27 cellular contexts compared by ENCODE assay signal in genomic region chr1:17116643-17117042, GRCh38. TPM values are rescaled to one million over a fixed set of nuclear protein-coding genes. Genes with fewer than 3 reads are reported as not detected.
"Had no signal": no experiment of that assay in that cellular context is flagged by ENCODE, and none has a peak within 500 bp of the region (broad histone marks: within the 10 kb centered on the region; RNA-seq: fewer than 3 reads in every experiment).

No MANE protein-coding gene starts in this region.

- H3K4me3 ChIP-seq: coronary artery, esophagus squamous epithelium, lung, pancreas, right atrium auricular region, sigmoid colon, skin epidermis, upper lobe of right lung, uterus had no signal

- H3K36me3 ChIP-seq: esophagus squamous epithelium, pancreas, right atrium auricular region, sigmoid colon, spleen, transverse colon, upper lobe of right lung, uterus had no signal

- H3K27ac ChIP-seq: coronary artery, esophagus squamous epithelium, pancreas, right atrium auricular region, sigmoid colon, skin epidermis, upper lobe of right lung, uterus had no signal

- ATAC-seq: effector memory CD8-positive, alpha-beta T cell; left lobe of liver; naive thymus-derived CD4-positive, alpha-beta T cell; pancreas; stimulated activated memory B cell treated with anti-CD40 and anti-IgM and Interleukin-4, amounts not matched to agents 10 μg/mL and 1 μg/mL and 100 μg/mL, for 72 hours; stimulated activated naive CD8-positive, alpha-beta T cell treated with anti-CD3 and anti-CD28 coated beads, Interleukin-15, Interleukin-2, amounts not matched to agents 100 U/mL and 50 U/mL, for 24 hours; upper lobe of right lung had no signal

- DNase-seq: dermis blood vessel endothelial cell; effector memory CD8-positive, alpha-beta T cell; erythroblast; esophagus squamous epithelium; foreskin melanocyte; immature natural killer cell; islet precursor cell; kidney glomerular epithelial cell; mesendoderm; midbrain; naive thymus-derived CD4-positive, alpha-beta T cell; nephron progenitor cell; occipital lobe; pancreas; sigmoid colon; spleen; stimulated activated CD4-positive, alpha-beta T cell treated with anti-CD3 and anti-CD28 coated beads, Interleukin-4, amount 100 ng/mL, for 4 hours; stimulated activated naive CD8-positive, alpha-beta T cell treated with anti-CD3 and anti-CD28 coated beads, Interleukin-15, Interleukin-2, amounts not matched to agents 100 U/mL and 50 U/mL, for 24 hours; transverse colon; upper lobe of right lung; uterus had no signal

- H3K9me3 ChIP-seq: esophagus squamous epithelium, pancreas, right atrium auricular region, sigmoid colon, spleen, transverse colon, upper lobe of right lung, uterus had no signal

- H3K27me3 ChIP-seq: pancreas had no signal

RNA-seq across cellular contexts. Expression of gene PADI2, which starts 2.6 kb away (rescaled TPM):
- polyA plus RNA-seq: naive thymus-derived CD4-positive, alpha-beta T cell had no signal
